Comparison of ENCODE assay signal across 22 cellular contexts in the genomic region with DNA sequence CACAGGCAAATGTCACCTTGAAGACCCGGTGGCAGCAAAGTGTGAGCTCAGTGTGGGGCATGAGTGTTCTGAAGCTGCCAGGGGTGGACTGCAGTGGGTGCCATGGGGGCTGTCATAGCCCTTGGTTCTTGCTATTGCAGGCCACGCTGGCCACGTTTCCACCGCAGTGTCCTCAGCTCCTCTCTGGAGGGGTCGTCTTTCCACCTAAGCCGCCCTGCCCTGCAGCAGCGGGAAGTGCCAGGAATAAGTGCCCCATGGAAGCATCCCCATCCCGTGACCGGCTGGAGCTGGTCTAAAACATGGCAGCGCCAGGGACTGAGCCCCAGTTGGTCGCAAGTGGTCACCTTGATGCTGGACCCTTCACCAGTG. TPM values are rescaled to one million over a fixed set of nuclear protein-coding genes. Genes with fewer than 3 reads are reported as not detected.
DNase-seq lines count a peak whose midpoint lies in the region; ATAC-seq, FAIRE-seq and TF ChIP-seq lines count a peak whose summit lies in the region.
"Had no signal": no experiment of that assay in that cellular context is flagged by ENCODE, and none has a peak within 500 bp of the region (broad histone marks: within the 10 kb centered on the region; RNA-seq: fewer than 3 reads in every experiment).

No MANE protein-coding gene starts in this region.

- TF ChIP-seq EP300 in stomach (IDR thresholded peaks at IDR 0.05) = no peak

- no peak overlapping the region for H3K27ac Mint-ChIP-seq in activated CD8-positive, alpha-beta memory T cell treated with anti-CD3 and anti-CD28 coated beads, Interleukin-2, amount 10 ng/mL, durations not matched to agents 7 days and 5 days
- H3K27ac Mint-ChIP-seq in immature natural killer cell = no peak overlapping the region
- no peak overlapping the region for H3K27ac Mint-ChIP-seq in stimulated activated naive CD8-positive, alpha-beta T cell treated with anti-CD3 and anti-CD28 coated beads, Interleukin-15, amount 100 ng/mL, for 72 hours
- H3K27ac Mint-ChIP-seq: CD4-positive, alpha-beta T cell had no signal

- H3K9me3 Mint-ChIP-seq in activated CD8-positive, alpha-beta memory T cell treated with anti-CD3 and anti-CD28 coated beads, Interleukin-2, amount 10 ng/mL, durations not matched to agents 7 days and 5 days (ENCODE audit: low read depth) = no peaks in the 10 kb centered on the region
- no peaks in the 10 kb centered on the region for H3K9me3 Mint-ChIP-seq in immature natural killer cell
- peaks cover 6 to 9% of the 10 kb centered on the region in 2 donors for H3K9me3 Mint-ChIP-seq in stimulated activated naive CD8-positive, alpha-beta T cell treated with anti-CD3 and anti-CD28 coated beads, Interleukin-15, amount 100 ng/mL, for 72 hours
- H3K9me3 Mint-ChIP-seq: CD4-positive, alpha-beta T cell had no signal

- CTCF ChIA-PET in activated CD8-positive, alpha-beta memory T cell treated with anti-CD3 and anti-CD28 coated beads, Interleukin-2, amount 10 ng/mL, durations not matched to agents 7 days and 5 days (lab: Charles Lee) = interaction anchor here (1.3 to 4.0 kb wide), 2 partner anchors 16 to 128 kb away, joined by 4 to 23 read pairs; no protein-coding TSS in a partner anchor

- intact Hi-C loops in kidney (cut with DNase I) = no loop called here
- intact Hi-C loops in stomach (cut with DNase I; ENCODE audit: low total_unique reads) = no loop called here

- no peak overlapping the region for H3K4me3 Mint-ChIP-seq in activated CD8-positive, alpha-beta memory T cell treated with anti-CD3 and anti-CD28 coated beads, Interleukin-2, amount 10 ng/mL, durations not matched to agents 7 days and 5 days
- no peak overlapping the region for H3K4me3 Mint-ChIP-seq in immature natural killer cell
- H3K4me3 Mint-ChIP-seq in stimulated activated naive CD8-positive, alpha-beta T cell treated with anti-CD3 and anti-CD28 coated beads, Interleukin-15, amount 100 ng/mL, for 72 hours = no peak overlapping the region
- H3K4me3 Mint-ChIP-seq: CD4-positive, alpha-beta T cell had no signal

- no peaks in the 10 kb centered on the region for H3K27me3 ChIP-seq in osteoblast (ENCODE audit: insufficient read depth, low read length)
- peaks cover 0 to 70% (median 6%) of the 10 kb centered on the region in 3 donors for H3K27me3 ChIP-seq in stomach

- H3K27me3 Mint-ChIP-seq in activated CD8-positive, alpha-beta memory T cell treated with anti-CD3 and anti-CD28 coated beads, Interleukin-2, amount 10 ng/mL, durations not matched to agents 7 days and 5 days = peaks cover 12% of the 10 kb centered on the region
- peaks cover 2 to 7% (median 4%) of the 10 kb centered on the region in 3 donors for H3K27me3 Mint-ChIP-seq in immature natural killer cell (ENCODE audit: low read depth in 3 of 3)
- peaks cover 37% of the 10 kb centered on the region for H3K27me3 Mint-ChIP-seq in stimulated activated naive CD8-positive, alpha-beta T cell treated with anti-CD3 and anti-CD28 coated beads, Interleukin-15, amount 100 ng/mL, for 72 hours

- H3K4me2 ChIP-seq in osteoblast (ENCODE audit: insufficient read depth, low read length) = no peak overlapping the region
- H3K4me2 ChIP-seq: A549 had no signal

- no peak overlapping the region for H3K9ac ChIP-seq in kidney (ENCODE audit: low read length in 2 of 2)
- H3K9ac ChIP-seq: GM23248 had no signal

- TF ChIP-seq CTCF in kidney (IDR thresholded peaks at IDR 0.05; ENCODE audit: borderline replicate concordance, extremely low read depth, insufficient read depth) (no peak), osteoblast (IDR thresholded peaks at IDR 0.05; ENCODE audit: extremely low read depth, low read depth, low read length) (no peak), stomach (IDR thresholded peaks at IDR 0.05) (no peak)

- no peaks in the 10 kb centered on the region for H4K20me1 ChIP-seq in osteoblast (ENCODE audit: insufficient read depth, low read length)

- H3K9me3 ChIP-seq in kidney (ENCODE audit: control insufficient read depth in 1 of 2, low read length in 2 of 2) (no peaks in the 10 kb centered on the region), osteoblast (ENCODE audit: low read depth, low read length) (no peaks in the 10 kb centered on the region), stomach (peaks cover 0 to 4% (median 0%) of the 10 kb centered on the region in 4 donors)
- H3K9me3 ChIP-seq: A549, Caco-2 had no signal

- peak; percentile 13 for DNase-seq in activated CD8-positive, alpha-beta memory T cell treated with anti-CD3 and anti-CD28 coated beads for 24 hours
- no peak for DNase-seq in activated CD8-positive, alpha-beta memory T cell treated with anti-CD3 and anti-CD28 coated beads, Interleukin-2, amount 10 ng/mL, durations not matched to agents 7 days and 5 days
- DNase-seq in kidney (peak; percentile 59), osteoblast (ENCODE audit: insufficient read length, low spot score, missing footprints) (peak; percentile 43), stomach (peak; percentile 15), immature natural killer cell (no peak)
- DNase-seq in activated naive CD4-positive, alpha-beta T cell treated with anti-CD3 and anti-CD28 coated beads, Interleukin-2, amount 50 U/mL, for 16 hours = no peak
- no peak for DNase-seq in stimulated activated naive CD8-positive, alpha-beta T cell treated with anti-CD3 and anti-CD28 coated beads, Interleukin-15, amount 100 ng/mL, for 72 hours
- DNase-seq: AML-193; Caco-2; CD4-positive, alpha-beta T cell; GM23248; HCEC 1CT had no signal

- ATAC-seq in activated CD8-positive, alpha-beta memory T cell treated with anti-CD3 and anti-CD28 coated beads, Interleukin-2, amount 10 ng/mL, durations not matched to agents 7 days and 5 days = no peak
- no peak for ATAC-seq in stimulated activated naive CD8-positive, alpha-beta T cell treated with anti-CD3 and anti-CD28 coated beads, Interleukin-15, amount 100 ng/mL, for 72 hours

- H3K36me3 ChIP-seq in kidney (ENCODE audit: control insufficient read depth in 1 of 2, insufficient read depth in 2 of 2, low read length in 2 of 2) (no peaks in the 10 kb centered on the region), osteoblast (ENCODE audit: insufficient read depth, low read length) (no peaks in the 10 kb centered on the region), stomach (no peaks in the 10 kb centered on the region)

- 76 to 83% (median 81%) methylated on average over 4 to 11 of the region's 11 CpGs for WGBS in stomach, 5 donors

- H3K4me1 Mint-ChIP-seq in activated CD8-positive, alpha-beta memory T cell treated with anti-CD3 and anti-CD28 coated beads, Interleukin-2, amount 10 ng/mL, durations not matched to agents 7 days and 5 days = peaks cover 6% of the 10 kb centered on the region
- peaks cover 10 to 17% of the 10 kb centered on the region in 2 donors for H3K4me1 Mint-ChIP-seq in immature natural killer cell
- peaks cover 12% of the 10 kb centered on the region for H3K4me1 Mint-ChIP-seq in stimulated activated naive CD8-positive, alpha-beta T cell treated with anti-CD3 and anti-CD28 coated beads, Interleukin-15, amount 100 ng/mL, for 72 hours

- no peak for TF ChIP-seq POLR2A in stomach (IDR thresholded peaks at IDR 0.05)

- no peak overlapping the region for H3K27ac ChIP-seq in kidney (ENCODE audit: low read depth in 2 of 2, low read length in 2 of 2)
- H3K27ac ChIP-seq in osteoblast (ENCODE audit: low read depth, low read length) = no peak overlapping the region
- H3K27ac ChIP-seq in stomach = no peak overlapping the region
- H3K27ac ChIP-seq: 22Rv1, A549, C4-2B, GM23248 had no signal

- H3K79me2 ChIP-seq in osteoblast (ENCODE audit: insufficient read depth, low read length) = no peaks in the 10 kb centered on the region

- H2AFZ ChIP-seq in osteoblast (ENCODE audit: low read length) = no peak overlapping the region
- H2AFZ ChIP-seq: GM23248 had no signal

- no peak overlapping the region for H3K4me3 ChIP-seq in kidney (ENCODE audit: low read length in 2 of 2)
- no peak overlapping the region for H3K4me3 ChIP-seq in osteoblast (ENCODE audit: insufficient read depth, low read length)
- H3K4me3 ChIP-seq in stomach = no peak overlapping the region
- H3K4me3 ChIP-seq: A549, GM23248 had no signal

- no peaks in the 10 kb centered on the region for H3K4me1 ChIP-seq in kidney (ENCODE audit: control insufficient read depth in 1 of 2, insufficient read depth in 1 of 2, low read depth in 1 of 2, low read length in 2 of 2)
- H3K4me1 ChIP-seq in osteoblast (ENCODE audit: insufficient read depth, low read length) = no peaks in the 10 kb centered on the region
- H3K4me1 ChIP-seq in stomach = peaks cover 0 to 5% (median 0%) of the 10 kb centered on the region in 4 donors
- H3K4me1 ChIP-seq: A549, Caco-2 had no signal

- no peaks in the 10 kb centered on the region for H3K36me3 Mint-ChIP-seq in activated CD8-positive, alpha-beta memory T cell treated with anti-CD3 and anti-CD28 coated beads, Interleukin-2, amount 10 ng/mL, durations not matched to agents 7 days and 5 days
- no peaks in the 10 kb centered on the region for H3K36me3 Mint-ChIP-seq in immature natural killer cell

- FAIRE-seq in kidney (lab: Jason Lieb, UNC) = no peak
- FAIRE-seq: A549, D721Med, G401.6, GM12891 had no signal

RNA-seq across cellular contexts. Expression of a gene that starts 6.9 kb away (rescaled TPM):
- total RNA-seq in activated CD8-positive, alpha-beta memory T cell treated with anti-CD3 and anti-CD28 coated beads, Interleukin-2, amount 10 ng/mL, durations not matched to agents 7 days and 5 days = not detected
- total RNA-seq in kidney (not detected), osteoblast (not detected in 2 replicates), stomach (not detected)
- polyA plus RNA-seq in kidney (ENCODE audit: insufficient read depth, low read depth, low replicate concordance) (not detected), stomach (not detected), immature natural killer cell (not detected)
- total RNA-seq: Caco-2; CD4-positive, alpha-beta T cell; GM23248; H4; HT-29 had no signal
- polyA plus RNA-seq: A549, BJ, GM23248 had no signal

RNA-seq across cellular contexts. Expression of a gene that starts 38.4 kb away (rescaled TPM):
- total RNA-seq in activated CD8-positive, alpha-beta memory T cell treated with anti-CD3 and anti-CD28 coated beads, Interleukin-2, amount 10 ng/mL, durations not matched to agents 7 days and 5 days = 1 to 10 TPM; 3.9 to 5.7 TPM
- 21.6 TPM for total RNA-seq in kidney
- polyA plus RNA-seq in kidney (ENCODE audit: insufficient read depth, low read depth, low replicate concordance) = 7.9 TPM
- 3.3 and 3.8 TPM in 2 replicates for total RNA-seq in osteoblast
- total RNA-seq in stomach = 10 to 100 TPM in 3 of 5 donors, 1 to 10 TPM in 2; 1.2 to 37.9 (median 21.3) TPM
- polyA plus RNA-seq in stomach = 10 to 100 TPM; 12.5 to 24.2 (median 23.8) TPM
- not detected for polyA plus RNA-seq in immature natural killer cell
- total RNA-seq: H4, HT-29 had no signal

Comparison
In these comparisons a context has a peak if more than half of its experiments do, and no peak if none do; other contexts are left out.
1. DNase-seq: peak in activated CD8-positive, alpha-beta memory T cell treated with anti-CD3 and anti-CD28 coated beads for 24 hours (single experiment), kidney (single experiment), osteoblast (single experiment) and stomach (single experiment); none in activated CD8-positive, alpha-beta memory T cell treated with anti-CD3 and anti-CD28 coated beads, Interleukin-2, amount 10 ng/mL, durations not matched to agents 7 days and 5 days (single experiment), activated naive CD4-positive, alpha-beta T cell treated with anti-CD3 and anti-CD28 coated beads, Interleukin-2, amount 50 U/mL, for 16 hours (single experiment), immature natural killer cell (0 of 3) and stimulated activated naive CD8-positive, alpha-beta T cell treated with anti-CD3 and anti-CD28 coated beads, Interleukin-15, amount 100 ng/mL, for 72 hours (0 of 2).